In the genomic region with DNA sequence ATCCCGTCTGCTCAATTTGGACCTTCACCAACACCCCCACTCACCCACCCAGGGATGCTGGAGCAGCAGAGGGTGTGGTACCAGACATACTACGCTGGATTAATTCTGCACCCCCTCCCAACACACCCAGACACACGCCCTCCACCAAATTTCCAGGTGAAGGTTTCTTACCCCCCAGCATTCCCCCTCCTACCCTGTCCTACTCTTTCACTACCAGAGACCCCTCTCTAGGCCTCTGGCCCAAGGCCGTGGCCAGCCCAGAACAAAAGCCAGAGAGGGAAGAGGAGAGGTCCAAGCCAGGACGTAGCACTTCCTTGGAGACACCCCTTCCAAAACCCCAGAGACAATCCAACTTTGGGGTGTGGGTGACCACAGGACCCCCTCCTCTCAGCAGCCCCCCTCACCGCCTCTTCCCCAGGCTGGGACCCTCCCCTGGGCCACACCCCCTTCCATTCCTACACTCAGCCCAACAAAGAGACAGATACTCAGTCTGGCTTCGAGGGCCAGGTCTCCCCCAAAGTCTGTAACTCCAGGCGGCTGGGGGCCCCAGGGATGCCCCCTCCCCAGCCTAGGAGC, we compare ENCODE assay signal across 10 cellular contexts. TPM values are rescaled to one million over a fixed set of nuclear protein-coding genes. Genes with fewer than 3 reads are reported as not detected.
DNase-seq lines count a peak whose midpoint lies in the region; ATAC-seq and TF ChIP-seq lines count a peak whose summit lies in the region.
"Had no signal": no experiment of that assay in that cellular context is flagged by ENCODE, and none has a peak within 500 bp of the region (broad histone marks: within the 10 kb centered on the region; RNA-seq: fewer than 3 reads in every experiment).

No MANE protein-coding gene starts in this region.

- no peaks in the 10 kb centered on the region for H4K20me1 ChIP-seq in H9 (ENCODE audit: control insufficient read depth, insufficient read depth, insufficient read length)

- H3K79me1 ChIP-seq in H9 (ENCODE audit: insufficient read depth, low read depth, low read length, poor library complexity, severe bottlenecking), result no peaks in the 10 kb centered on the region

- no peak overlapping the region for H4K91ac ChIP-seq in H9 (ENCODE audit: insufficient read length, low read depth, low read length)

- peak overlapping the region; percentile 61 for H3K4me2 ChIP-seq in H9 (ENCODE audit: insufficient read depth, insufficient read length, low read length)

- TF ChIP-seq CTCF in A673 (conservative IDR thresholded peaks at IDR 0.05; ENCODE audit: low read depth, low read length) (no peak), H9 (conservative IDR thresholded peaks at IDR 0.05) (no peak)

- peaks cover 61 to 68% of the 10 kb centered on the region in 2 experiments for H3K4me1 Mint-ChIP-seq in H9
- no peaks in the 10 kb centered on the region for H3K4me1 Mint-ChIP-seq in activated T-helper 17 cell treated with anti-CD3 and anti-CD28 coated beads, Interleukin-2, amount 50 U/mL, for 72 hours

- DNase-seq in A673 (ENCODE audit: low spot score) (no peak), H9 (no peak), NCI-H146 treated with DMSO at 0.1 percent for 48 hours (lab: John Stamatoyannopoulos, UW; ENCODE audit: unreplicated experiment) (no peak), DMS114 treated with DMSO at 0.1 percent for 48 hours (lab: John Stamatoyannopoulos, UW; ENCODE audit: unreplicated experiment) (no peak), posterior vena cava (ENCODE audit: low spot score) (no peak), head of caudate nucleus (no peak)
- DNase-seq: stimulated activated CD4-positive, alpha-beta T cell treated with anti-CD3 and anti-CD28 coated beads, Interleukin-4, amount 100 ng/mL, for 24 hours had no signal

- BruUV-seq in A673 (replicated peaks; lab: Mats Ljungman, UMichigan), result no TSS peak

- H3T11ph ChIP-seq in H9 (ENCODE audit: low read length), result no peak overlapping the region

- H3K23ac ChIP-seq in H9 (ENCODE audit: insufficient read length, low read depth, low read length), result no peak overlapping the region

- H3K4me3 Mint-ChIP-seq in H9, result peak overlapping the region; percentile 88 to 97
- peak overlapping the region; percentile 70 for H3K4me3 Mint-ChIP-seq in activated T-helper 17 cell treated with anti-CD3 and anti-CD28 coated beads, Interleukin-2, amount 50 U/mL, for 72 hours

- H3K4me3 ChIP-seq in A673 (ENCODE audit: low read depth, low read length, poor library complexity, severe bottlenecking) (peak overlapping the region; percentile 86), iPS-18c (ENCODE audit: insufficient read depth, low read depth, low read length) (peak overlapping the region; percentile 79)

- H3K79me2 ChIP-seq in H9 (ENCODE audit: insufficient read depth, low read length), result peaks cover 23% of the 10 kb centered on the region; the same call in 1 of the 2 replicates

- H4K5ac ChIP-seq in H9 (ENCODE audit: insufficient read length, low read depth, low read length), result no peak overlapping the region

- no peak overlapping the region for H3K56ac ChIP-seq in H9 (ENCODE audit: insufficient read length, low read depth, low read length)

- no peaks in the 10 kb centered on the region for H3K27me3 ChIP-seq in A673 (replicated peaks; ENCODE audit: insufficient read depth, low read depth, low read length, poor library complexity)
- H3K27me3 ChIP-seq in H9 (ENCODE audit: insufficient read depth, low read length), result no peaks in the 10 kb centered on the region

- peak overlapping the region; percentile 69 to 97 (median 90); a peak in 5 of 7 replicates for H3K27ac Mint-ChIP-seq in H9
- H3K27ac Mint-ChIP-seq in activated T-helper 17 cell treated with anti-CD3 and anti-CD28 coated beads, Interleukin-2, amount 50 U/mL, for 72 hours, result no peak overlapping the region

- H3K18ac ChIP-seq in H9 (ENCODE audit: insufficient read length, low read depth, low read length), result no peak overlapping the region

- ATAC-seq in activated T-helper 17 cell treated with anti-CD3 and anti-CD28 coated beads, Interleukin-2, amount 50 U/mL, for 72 hours (replicated peaks), result no peak

- peaks cover 58% of the 10 kb centered on the region for H3K4me1 ChIP-seq in A673 (ENCODE audit: insufficient read depth, low read length, poor library complexity, severe bottlenecking)
- peaks cover 20% of the 10 kb centered on the region for H3K4me1 ChIP-seq in H9 (ENCODE audit: insufficient read depth, low read length)

- POLR2A ChIA-PET in A673 (lab: Charles Lee; ENCODE audit: low non-redundant PET), result no interaction called here

- no peak overlapping the region for H2BK20ac ChIP-seq in H9 (ENCODE audit: low read depth, low read length, poor library complexity, severe bottlenecking)

- H3K23me2 ChIP-seq in H9 (ENCODE audit: insufficient read length, low read depth, low read length, poor library complexity, severe bottlenecking), result peaks cover 18% of the 10 kb centered on the region

- H2BK15ac ChIP-seq in H9 (ENCODE audit: low read depth, low read length), result no peak overlapping the region

- H2BK120ac ChIP-seq in H9 (ENCODE audit: low read depth, low read length, poor library complexity, severe bottlenecking), result no peak overlapping the region

- CTCF ChIA-PET in A673 (lab: Charles Lee), result no interaction called here

- H3K9ac ChIP-seq in H9 (ENCODE audit: extremely low read depth, insufficient read length, low read length), result peak overlapping the region; percentile 79

- H3K36me3 Mint-ChIP-seq in H9 (ENCODE audit: insufficient read depth in 1 of 3, low read depth in 3 of 3), result peaks cover 18 to 45% (median 39%) of the 10 kb centered on the region in 3 experiments; a peak in 6 of 7 replicates
- H3K36me3 Mint-ChIP-seq in activated T-helper 17 cell treated with anti-CD3 and anti-CD28 coated beads, Interleukin-2, amount 50 U/mL, for 72 hours (ENCODE audit: low read depth), result no peaks in the 10 kb centered on the region

- no peaks in the 10 kb centered on the region for H3K27me3 Mint-ChIP-seq in H9 (ENCODE audit: low read depth)
- H3K27me3 Mint-ChIP-seq in activated T-helper 17 cell treated with anti-CD3 and anti-CD28 coated beads, Interleukin-2, amount 50 U/mL, for 72 hours, result peaks cover 10% of the 10 kb centered on the region

- no CpG with 5 or more reads among the region's 8 CpGs for WGBS in H9 (ENCODE audit: extremely low coverage, insufficient read length, low lambda C conversion rate)

- no peak overlapping the region for H2BK5ac ChIP-seq in H9 (ENCODE audit: insufficient read length, low read length)

- no peak overlapping the region for H2AK5ac ChIP-seq in H9 (ENCODE audit: insufficient read length, low read length)

- H3K36me3 ChIP-seq in A673 (ENCODE audit: insufficient read depth, low read length, poor library complexity, severe bottlenecking), result peaks cover 18% of the 10 kb centered on the region

- no peaks in the 10 kb centered on the region for H3K9me3 ChIP-seq in A673 (ENCODE audit: low read depth, low read length, poor library complexity, severe bottlenecking)
- H3K9me3 ChIP-seq in H9 (ENCODE audit: control insufficient read depth, low read depth, low read length), result no peaks in the 10 kb centered on the region
- peaks cover 4% of the 10 kb centered on the region for H3K9me3 ChIP-seq in iPS-18c (ENCODE audit: control insufficient read depth, insufficient read depth, low read length)

- H3K9me3 Mint-ChIP-seq in H9, result no peaks in the 10 kb centered on the region; a peak in 1 of 5 replicates
- no peaks in the 10 kb centered on the region for H3K9me3 Mint-ChIP-seq in activated T-helper 17 cell treated with anti-CD3 and anti-CD28 coated beads, Interleukin-2, amount 50 U/mL, for 72 hours

- H3K4ac ChIP-seq in H9 (ENCODE audit: low read depth, low read length), result no peak overlapping the region

- H3K14ac ChIP-seq in H9 (ENCODE audit: insufficient read depth, low read length), result peak overlapping the region; percentile 90; the same call in 1 of the 2 replicates

- H2BK12ac ChIP-seq in H9 (ENCODE audit: insufficient read length, low read depth, low read length), result no peak overlapping the region

- no peak overlapping the region for H2AFZ ChIP-seq in H9 (ENCODE audit: low read length)

- intact Hi-C loops in A673 (cut with micrococcal nuclease; ENCODE audit: unreplicated experiment), result no loop called here
- intact Hi-C loops in posterior vena cava (cut with DNase I), result no loop called here
- intact Hi-C loops in head of caudate nucleus (cut with DNase I), result no loop called here

- no peak overlapping the region for H4K8ac ChIP-seq in H9 (replicated peaks; ENCODE audit: insufficient read length, low read depth, low read length)

- peak overlapping the region; percentile 89 for H3K27ac ChIP-seq in A673 (ENCODE audit: low read depth, low read length, poor library complexity, severe bottlenecking)
- no peak overlapping the region for H3K27ac ChIP-seq in H9 (ENCODE audit: insufficient read length, low read depth, low read length)

RNA-seq across cellular contexts. Expression of a gene that starts 1.6 kb away (rescaled TPM):
- total RNA-seq in A673 (2021) (90.0 and 92.5 TPM in 2 replicates), H9 (2021) (64.6 and 68.0 TPM in 2 replicates), posterior vena cava (under 1 TPM; 0.23 to 0.76 TPM)
- total RNA-seq in activated T-helper 17 cell treated with anti-CD3 and anti-CD28 coated beads, Interleukin-2, amount 50 U/mL, for 72 hours, result under 1 TPM; 0.15 to 0.21 TPM

RNA-seq across cellular contexts. Expression of a gene that starts 19.7 kb away (rescaled TPM):
- 0.47 and 0.66 TPM in 2 replicates for total RNA-seq in A673 (2021)
- 42.8 and 43.1 TPM in 2 replicates for total RNA-seq in H9 (2021)
- 1 to 10 TPM in 1 of 2 donors, under 1 TPM in 1; 0.43 to 1.2 TPM for total RNA-seq in activated T-helper 17 cell treated with anti-CD3 and anti-CD28 coated beads, Interleukin-2, amount 50 U/mL, for 72 hours
- not detected for total RNA-seq in posterior vena cava
- total RNA-seq: lung microvascular endothelial cell had no signal

RNA-seq across cellular contexts. Expression of a gene that starts 26.1 kb away (rescaled TPM):
- total RNA-seq in A673 (2021) (52.0 and 63.6 TPM in 2 replicates), H9 (2021) (50.6 and 55.0 TPM in 2 replicates), posterior vena cava (10 to 100 TPM; 34.7 to 38.4 TPM)
- total RNA-seq in activated T-helper 17 cell treated with anti-CD3 and anti-CD28 coated beads, Interleukin-2, amount 50 U/mL, for 72 hours, result 10 to 100 TPM; 39.9 to 55.6 TPM

RNA-seq across cellular contexts. Expression of a gene that starts 27.1 kb away (rescaled TPM):
- total RNA-seq in A673 (2021) (66.6 and 75.2 TPM in 2 replicates), H9 (2021) (45.6 and 49.4 TPM in 2 replicates), posterior vena cava (10 to 100 TPM; 18.0 to 29.1 TPM)
- total RNA-seq in activated T-helper 17 cell treated with anti-CD3 and anti-CD28 coated beads, Interleukin-2, amount 50 U/mL, for 72 hours, result 10 to 100 TPM; 31.9 to 36.7 TPM

RNA-seq across cellular contexts. Expression of a gene that starts 33.8 kb away (rescaled TPM):
- total RNA-seq in A673 (2021) (204 and 225 TPM in 2 replicates), H9 (2021) (51.0 and 52.7 TPM in 2 replicates), posterior vena cava (100 to 1,000 TPM; 500 to 599 TPM)
- 100 to 1,000 TPM; 150 to 338 TPM for total RNA-seq in activated T-helper 17 cell treated with anti-CD3 and anti-CD28 coated beads, Interleukin-2, amount 50 U/mL, for 72 hours

Comparison
In these comparisons a context has a peak if more than half of its experiments do, and no peak if none do; other contexts are left out.
1. RNA of a gene that starts 1.6 kb away (total RNA-seq): 90.0 to 92.5 TPM in A673 and 64.6 to 68.0 TPM in H9; 0.23 to 0.76 TPM in posterior vena cava and 0.15 to 0.21 TPM in activated T-helper 17 cell treated with anti-CD3 and anti-CD28 coated beads, Interleukin-2, amount 50 U/mL, for 72 hours; every median in the first group is over 10 times any median in the second.
2. RNA of a gene that starts 19.7 kb away (total RNA-seq): 42.8 to 43.1 TPM in H9; 0.43 to 1.2 TPM in activated T-helper 17 cell treated with anti-CD3 and anti-CD28 coated beads, Interleukin-2, amount 50 U/mL, for 72 hours, 0.47 to 0.66 TPM in A673 and not detected in posterior vena cava; every median in the first group is over 10 times any median in the second.